In the genomic region with DNA sequence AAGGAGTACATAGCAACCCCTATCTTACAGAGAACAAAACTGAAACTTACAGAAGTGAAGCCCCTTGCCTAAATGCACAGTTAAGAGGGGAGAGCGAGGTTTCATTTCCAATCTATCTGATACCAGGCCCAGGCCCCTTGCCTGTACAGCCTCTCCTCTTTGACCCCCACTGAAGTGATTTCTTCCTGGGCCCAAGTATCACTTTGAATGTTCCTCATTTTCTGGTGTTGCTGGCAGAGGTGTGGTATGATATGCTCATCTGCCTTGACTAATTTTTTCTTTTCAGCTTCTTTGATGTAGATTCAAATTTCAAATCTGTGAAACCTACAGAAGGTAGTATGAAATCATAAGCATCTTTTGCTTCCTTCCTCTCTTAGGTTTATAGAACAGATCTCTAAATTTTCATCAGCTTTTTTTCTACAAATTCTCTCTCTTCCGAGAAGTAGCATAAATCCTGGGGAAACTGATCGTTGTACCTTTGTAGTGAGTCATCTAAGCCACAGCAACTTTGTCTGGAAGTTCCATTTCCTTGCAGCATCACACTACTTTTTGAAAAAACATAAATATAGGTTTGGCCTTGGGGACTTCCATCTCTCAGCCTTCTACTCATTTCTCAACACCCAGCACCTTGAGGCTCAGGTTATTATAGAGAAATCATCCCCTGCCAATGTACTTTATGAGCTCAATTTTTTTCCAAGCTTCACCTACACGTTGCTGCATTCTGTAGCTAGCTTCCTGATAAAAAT, we compare ENCODE assay signal across 10 cellular contexts.
A peak's percentile ranks its signal among the peaks of the same experiment; 100 is the strongest.
DNase-seq lines count a peak whose midpoint lies in the region; ATAC-seq and TF ChIP-seq lines count a peak whose summit lies in the region.
"Had no signal": no experiment of that assay in that cellular context is flagged by ENCODE, and none has a peak within 500 bp of the region (broad histone marks: within the 10 kb centered on the region; RNA-seq: fewer than 3 reads in every experiment).

No MANE protein-coding gene starts in this region.

- peak; percentile 58 for ATAC-seq in GM21381 (IDR thresholded peaks at IDR 0.05; ENCODE audit: unreplicated experiment)
- peak; percentile 48 for ATAC-seq in HG03439 (IDR thresholded peaks at IDR 0.05; ENCODE audit: unreplicated experiment)
- no peak for ATAC-seq in heart left ventricle
- ATAC-seq in GM18909 (IDR thresholded peaks at IDR 0.05; ENCODE audit: poor library complexity, unreplicated experiment), result no peak

- TF ChIP-seq POLR2A in heart left ventricle (IDR thresholded peaks at IDR 0.05), result no peak

- TF ChIP-seq CTCF in GM10266 (IDR thresholded peaks at IDR 0.05; ENCODE audit: control insufficient read depth, insufficient read depth, low read depth, missing control alignments) (no peak), heart left ventricle (IDR thresholded peaks at IDR 0.05) (no peak), dorsolateral prefrontal cortex (IDR thresholded peaks at IDR 0.05 in 54 of 56, conservative IDR thresholded peaks at IDR 0.05 in 2 of 56; ENCODE audit: low read depth in 1 of 56, partially characterized antibody in 56 of 56) (no peak)

- intact Hi-C loops in posterior vena cava (cut with DNase I), result no loop called here
- intact Hi-C loops in heart left ventricle (cut with DNase I), result no loop called here
- intact Hi-C loops in dorsolateral prefrontal cortex (cut with DNase I), result no loop called here

- H3K9me3 ChIP-seq in heart left ventricle, result no peaks in the 10 kb centered on the region

- H3K36me3 Mint-ChIP-seq in activated naive CD8-positive, alpha-beta T cell treated with anti-CD3 and anti-CD28 coated beads for 36 hours, result peaks cover 15% of the 10 kb centered on the region

- H3K4me1 ChIP-seq in heart left ventricle, result no peaks in the 10 kb centered on the region

- H3K27ac ChIP-seq in heart left ventricle, result no peak overlapping the region
- no peak overlapping the region for H3K27ac ChIP-seq in dorsolateral prefrontal cortex
- H3K27ac ChIP-seq: GM23248 had no signal

- no peaks in the 10 kb centered on the region for H3K9me3 Mint-ChIP-seq in activated naive CD8-positive, alpha-beta T cell treated with anti-CD3 and anti-CD28 coated beads for 36 hours

- H3K27me3 ChIP-seq in heart left ventricle (no peaks in the 10 kb centered on the region), dorsolateral prefrontal cortex (peaks cover 0 to 5% (median 0%) of the 10 kb centered on the region in 45 donors)

- DNase-seq in GM10266 (ENCODE audit: extremely low spot score), result peak; percentile 6
- DNase-seq in activated naive CD8-positive, alpha-beta T cell treated with anti-CD3 and anti-CD28 coated beads for 36 hours, result peak; percentile 61
- no peak for DNase-seq in posterior vena cava (ENCODE audit: low spot score)
- DNase-seq in heart left ventricle, result no peak
- DNase-seq in dorsolateral prefrontal cortex, result no peak
- DNase-seq: GM23248, NCI-H1417 had no signal

- peak overlapping the region; percentile 38 for H3K4me3 Mint-ChIP-seq in activated naive CD8-positive, alpha-beta T cell treated with anti-CD3 and anti-CD28 coated beads for 36 hours

- H3K4me3 ChIP-seq in heart left ventricle (no peak overlapping the region), dorsolateral prefrontal cortex (no peak overlapping the region)
- H3K4me3 ChIP-seq: GM23248 had no signal

- no peaks in the 10 kb centered on the region for H3K27me3 Mint-ChIP-seq in activated naive CD8-positive, alpha-beta T cell treated with anti-CD3 and anti-CD28 coated beads for 36 hours

- whole genome bisulfite sequencing in heart left ventricle, 4 donors, result 80 to 84% (median 81%) methylated on average over 4 of the region's 4 CpGs

- H3K27ac Mint-ChIP-seq in activated naive CD8-positive, alpha-beta T cell treated with anti-CD3 and anti-CD28 coated beads for 36 hours, result peak overlapping the region; percentile 97

- no peaks in the 10 kb centered on the region for H3K36me3 ChIP-seq in heart left ventricle

- H3K4me1 Mint-ChIP-seq in activated naive CD8-positive, alpha-beta T cell treated with anti-CD3 and anti-CD28 coated beads for 36 hours, result peaks cover 44% of the 10 kb centered on the region

Comparison
In these comparisons a context has a peak if more than half of its experiments do, and no peak if none do; other contexts are left out.
1. DNase-seq: peak in GM10266 (single experiment) and activated naive CD8-positive, alpha-beta T cell treated with anti-CD3 and anti-CD28 coated beads for 36 hours (single experiment); none in posterior vena cava (single experiment), heart left ventricle (0 of 5) and dorsolateral prefrontal cortex (0 of 10).
2. ATAC-seq: peak in GM21381 (single experiment) and HG03439 (single experiment); none in heart left ventricle (0 of 4) and GM18909 (single experiment).